ENCODE assay signal across 26 cellular contexts in the genomic region with DNA sequence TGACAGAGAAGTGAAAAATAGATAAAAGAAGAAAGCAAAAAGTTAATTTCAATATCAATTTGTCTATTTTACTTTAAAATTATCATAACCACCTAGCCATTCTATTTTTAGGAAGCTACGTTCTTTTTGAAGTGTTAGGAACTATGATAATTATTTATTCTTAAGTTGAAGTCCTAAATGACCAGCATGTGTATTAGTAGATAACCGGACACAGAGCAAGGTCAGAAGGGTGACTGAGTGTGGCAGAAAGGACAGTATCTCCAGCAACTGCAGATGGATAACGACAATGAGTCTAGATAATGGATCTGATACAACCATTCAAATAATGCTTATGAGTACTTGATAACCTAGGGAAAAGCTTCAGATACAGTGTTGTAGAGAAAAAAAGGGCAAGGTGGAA.
"Had no signal": no experiment of that assay in that cellular context is flagged by ENCODE, and none has a peak within 500 bp of the region (broad histone marks: within the 10 kb centered on the region; RNA-seq: fewer than 3 reads in every experiment).

No MANE protein-coding gene starts in this region.

- DNase-seq: colonic mucosa; cortex of kidney; dermis blood vessel endothelial cell; dorsolateral prefrontal cortex; effector CD4-positive, alpha-beta T cell; effector CD8-positive, alpha-beta T cell; effector memory CD4-positive, alpha-beta T cell; effector memory CD8-positive, alpha-beta T cell; endodermal cell; esophagus squamous epithelium; foreskin fibroblast; foreskin keratinocyte; foreskin melanocyte; gastrocnemius medialis; glutamatergic neuron; head of caudate nucleus; heart right ventricle had no signal

- H3K4me3 ChIP-seq: colonic mucosa, coronary artery, dorsolateral prefrontal cortex, esophagus muscularis mucosa, esophagus squamous epithelium, gastrocnemius medialis, gastroesophageal sphincter, heart right ventricle had no signal

- FAIRE-seq: colon, endometrium, endothelial cell of umbilical vein, frontal cortex had no signal

- H3K27me3 ChIP-seq: colonic mucosa, dorsolateral prefrontal cortex, esophagus muscularis mucosa, esophagus squamous epithelium, gastrocnemius medialis, gastroesophageal sphincter, heart right ventricle had no signal

- H3K27ac ChIP-seq: colonic mucosa, coronary artery, dorsolateral prefrontal cortex, epithelial cell of prostate, esophagus muscularis mucosa, esophagus squamous epithelium, foreskin keratinocyte, gastrocnemius medialis, gastroesophageal sphincter had no signal

- H3K9me3 ChIP-seq: colonic mucosa, esophagus muscularis mucosa, esophagus squamous epithelium, gastrocnemius medialis, gastroesophageal sphincter, heart right ventricle had no signal

- H3K36me3 ChIP-seq: colonic mucosa, esophagus muscularis mucosa, esophagus squamous epithelium, gastrocnemius medialis, gastroesophageal sphincter, heart right ventricle had no signal

- H3K4me1 ChIP-seq: colonic mucosa, gastrocnemius medialis had no signal

- ATAC-seq: effector memory CD8-positive, alpha-beta T cell; esophagus mucosa; foreskin keratinocyte; gastrocnemius medialis; gastroesophageal sphincter had no signal
